In genomic region chr11:130436171-130436570, GRCh38 we compare ENCODE assay signal across 13 cellular contexts. TPM values are rescaled to one million over a fixed set of nuclear protein-coding genes. Genes with fewer than 3 reads are reported as not detected.
"Had no signal": no experiment of that assay in that cellular context is flagged by ENCODE, and none has a peak within 500 bp of the region (broad histone marks: within the 10 kb centered on the region; RNA-seq: fewer than 3 reads in every experiment).

No MANE protein-coding gene starts in this region.

- H3K36me3 ChIP-seq: heart left ventricle, transverse colon had no signal

- H3K9me3 Mint-ChIP-seq: activated naive CD8-positive, alpha-beta T cell treated with anti-CD3 and anti-CD28 coated beads for 36 hours; stimulated activated memory B cell treated with anti-CD40 and anti-IgM and Interleukin-4, amounts not matched to agents 10 μg/mL and 1 μg/mL and 100 μg/mL, for 72 hours had no signal

- ATAC-seq: heart left ventricle; stimulated activated memory B cell treated with anti-CD40 and anti-IgM and Interleukin-4, amounts not matched to agents 10 μg/mL and 1 μg/mL and 100 μg/mL, for 72 hours had no signal

- H3K27me3 ChIP-seq: transverse colon had no signal

- H3K27ac Mint-ChIP-seq: activated naive CD8-positive, alpha-beta T cell treated with anti-CD3 and anti-CD28 coated beads for 36 hours; stimulated activated memory B cell treated with anti-CD40 and anti-IgM and Interleukin-4, amounts not matched to agents 10 μg/mL and 1 μg/mL and 100 μg/mL, for 72 hours had no signal

- H3K36me3 Mint-ChIP-seq: stimulated activated memory B cell treated with anti-CD40 and anti-IgM and Interleukin-4, amounts not matched to agents 10 μg/mL and 1 μg/mL and 100 μg/mL, for 72 hours had no signal

- H3K9me3 ChIP-seq: transverse colon had no signal

- H3K27ac ChIP-seq: heart left ventricle, transverse colon had no signal

- H3K4me3 Mint-ChIP-seq: activated naive CD8-positive, alpha-beta T cell treated with anti-CD3 and anti-CD28 coated beads for 36 hours; stimulated activated memory B cell treated with anti-CD40 and anti-IgM and Interleukin-4, amounts not matched to agents 10 μg/mL and 1 μg/mL and 100 μg/mL, for 72 hours had no signal

- DNase-seq: activated CD4-positive, alpha-beta T cell treated with anti-CD3 and anti-CD28 coated beads, Interleukin-2, amount 50 U/mL, for 4 hours; activated CD4-positive, CD25-positive, alpha-beta regulatory T cell treated with anti-CD3 and anti-CD28 coated beads, Interleukin-2, amount 50 U/mL, for 72 hours; activated effector memory CD4-positive, alpha-beta T cell treated with Interleukin-2 at 50 U/mL for 16 hours; activated naive CD8-positive, alpha-beta T cell treated with anti-CD3 and anti-CD28 coated beads for 36 hours; activated T-cell treated with anti-CD3 and anti-CD28 coated beads, Interleukin-2, amount 50 U/mL, for 1 hour; anterior cingulate cortex; retina; substantia nigra; SW 1271; transverse colon had no signal

- H3K4me3 ChIP-seq: heart left ventricle, transverse colon had no signal

RNA-seq across cellular contexts. Expression of gene ADAMTS8, which starts 7.8 kb away (rescaled TPM):
- total RNA-seq: activated naive CD8-positive, alpha-beta T cell treated with anti-CD3 and anti-CD28 coated beads for 36 hours; bronchial epithelial cell had no signal

RNA-seq across cellular contexts. Expression of gene ADAMTS15, which starts 12.3 kb away (rescaled TPM):
- total RNA-seq: activated naive CD8-positive, alpha-beta T cell treated with anti-CD3 and anti-CD28 coated beads for 36 hours had no signal
